ENCODE assay signal across 1 cellular context in the genomic region with DNA sequence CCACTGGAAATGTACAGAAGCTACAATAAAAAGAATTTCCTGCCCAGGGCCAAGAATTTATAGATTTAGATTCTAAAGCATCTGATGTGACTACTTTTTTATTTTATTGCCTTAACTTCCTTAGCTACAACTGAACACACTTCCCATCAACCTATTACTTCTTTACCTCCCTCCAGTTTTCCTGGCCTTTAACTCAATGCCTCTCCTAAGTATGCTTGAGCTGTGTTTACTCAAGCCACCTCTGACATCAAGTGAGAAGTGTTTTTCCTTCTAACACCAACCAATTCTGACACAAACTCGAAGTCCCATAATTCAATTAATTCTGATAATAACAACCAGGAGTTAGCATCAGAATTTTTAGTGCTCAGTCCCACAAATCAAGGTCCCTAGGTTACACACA.
TF ChIP-seq lines count a peak whose summit lies in the region.

No MANE protein-coding gene starts in this region.

TF ChIP-seq in SK-N-SH treated with all-trans-retinoic acid at 6 μM for 48 hours, 23 proteins besides CTCF, POLR2A, EP300 and RAD21 (continued from another document):
- TF ChIP-seq TSHZ2 (CRISPR knock-in tag; IDR thresholded peaks at IDR 0.05): no peak
- no peak for TF ChIP-seq TCF4 (CRISPR knock-in tag; IDR thresholded peaks at IDR 0.05; ENCODE audit: borderline replicate concordance)
- no peak for TF ChIP-seq ESRRG (CRISPR knock-in tag; IDR thresholded peaks at IDR 0.05)
- no peak for TF ChIP-seq CREB5 (CRISPR knock-in tag; IDR thresholded peaks at IDR 0.05; ENCODE audit: low read depth)
- no peak for TF ChIP-seq ZFP30 (CRISPR knock-in tag; IDR thresholded peaks at IDR 0.05)
